ENCODE assay signal across 22 cellular contexts in genomic region chr5:159792180-159792579, GRCh38.
DNase-seq lines count a peak whose midpoint lies in the region; ATAC-seq, FAIRE-seq and TF ChIP-seq lines count a peak whose summit lies in the region.
"Had no signal": no experiment of that assay in that cellular context is flagged by ENCODE, and none has a peak within 500 bp of the region (broad histone marks: within the 10 kb centered on the region; RNA-seq: fewer than 3 reads in every experiment).

No MANE protein-coding gene starts in this region.

- H3K4me2 ChIP-seq in PC-3 (ENCODE audit: low read length): no peak overlapping the region
- H3K4me2 ChIP-seq: BLaER1 had no signal

- H3K79me2 ChIP-seq in PC-3 (ENCODE audit: low read length): no peaks in the 10 kb centered on the region

- H3K4me1 ChIP-seq in PC-3 (ENCODE audit: insufficient read depth, low read length): no peaks in the 10 kb centered on the region
- peaks cover 0 to 17% (median 10%) of the 10 kb centered on the region in 4 donors for H3K4me1 ChIP-seq in esophagus muscularis mucosa
- H3K4me1 ChIP-seq: BLaER1, HAP-1 had no signal

- BruUV-seq in PC-3 (replicated peaks; lab: Mats Ljungman, UMichigan): no TSS peak

- TF ChIP-seq EP300 in esophagus muscularis mucosa (IDR thresholded peaks at IDR 0.05): no peak

- intact Hi-C loops in PC-3 (cut with micrococcal nuclease): no loop called here
- intact Hi-C loops in esophagus muscularis mucosa (cut with DNase I): no loop called here

- WGBS in esophagus muscularis mucosa: 69% methylated on average over 2 of the region's 2 CpGs

- no peaks in the 10 kb centered on the region for H3K9me2 ChIP-seq in PC-3 (replicated peaks; ENCODE audit: low read length)

- no peaks in the 10 kb centered on the region for H4K20me1 ChIP-seq in PC-3 (ENCODE audit: low read length)
- H4K20me1 ChIP-seq: BLaER1 had no signal

- H3K9me3 ChIP-seq in PC-3 (ENCODE audit: low read length) (no peaks in the 10 kb centered on the region), esophagus muscularis mucosa (no peaks in the 10 kb centered on the region)
- H3K9me3 ChIP-seq: BLaER1, HAP-1 had no signal

- H3K4me3 ChIP-seq in PC-3 (ENCODE audit: low read length) (no peak overlapping the region), esophagus muscularis mucosa (no peak overlapping the region)
- H3K4me3 ChIP-seq: BLaER1, GM12878, HAP-1 had no signal

- peak; percentile 79 for ATAC-seq in PC-3
- ATAC-seq: GM12878 had no signal

- no peaks in the 10 kb centered on the region for H3K36me3 ChIP-seq in PC-3 (ENCODE audit: low read depth, low read length)
- H3K36me3 ChIP-seq in esophagus muscularis mucosa: no peaks in the 10 kb centered on the region
- H3K36me3 ChIP-seq: BLaER1, HAP-1 had no signal

- peak; percentile 71 for DNase-seq in D341Med (ENCODE audit: low spot score)
- no peak for DNase-seq in HTR-8/SVneo (ENCODE audit: insufficient read length, low spot score)
- DNase-seq in PC-3: peak; percentile 45
- DNase-seq in esophagus muscularis mucosa (ENCODE audit: extremely low spot score): peak; percentile 10
- no peak for DNase-seq in stimulated activated CD4-positive, alpha-beta T cell treated with anti-CD3 and anti-CD28 coated beads, Interleukin-4, amount 100 ng/mL, for 24 hours
- no peak for DNase-seq in C1 segment of cervical spinal cord (lab: John Stamatoyannopoulos, UW)
- no peak for DNase-seq in NCI-H1694 (lab: John Stamatoyannopoulos, UW)
- no peak for DNase-seq in activated CD4-positive, alpha-beta T cell treated with anti-CD3 and anti-CD28 coated beads for 48 hours
- DNase-seq: CD4-positive, alpha-beta T cell; CD8-positive, alpha-beta memory T cell; DMS153; DMS79; EL; GDM1; GOT3; HFFc6 had no signal

- POLR2A ChIA-PET in PC-3 (lab: Charles Lee; ENCODE audit: unreplicated experiment): no interaction called here

- H3K27me3 ChIP-seq in PC-3 (ENCODE audit: low read length) (no peaks in the 10 kb centered on the region), esophagus muscularis mucosa (no peaks in the 10 kb centered on the region)
- H3K27me3 ChIP-seq: BLaER1 had no signal

- TF ChIP-seq POLR2A in esophagus muscularis mucosa (IDR thresholded peaks at IDR 0.05; ENCODE audit: low read depth): no peak

- peak; percentile 48 for FAIRE-seq in HTR-8/SVneo (lab: Jason Lieb, UNC)
- FAIRE-seq: A204.1, GM12878, H54 had no signal

- H2AFZ ChIP-seq in PC-3 (ENCODE audit: low read length): no peak overlapping the region

- TF ChIP-seq CTCF in PC-3 (conservative IDR thresholded peaks at IDR 0.05; ENCODE audit: low read depth, low read length) (no peak), esophagus muscularis mucosa (IDR thresholded peaks at IDR 0.05) (no peak)

- H3F3A ChIP-seq in PC-3 (ENCODE audit: low read length, unreplicated experiment): no peaks in the 10 kb centered on the region

- CTCF ChIA-PET in PC-3 (lab: Charles Lee): interaction anchor here (0.5 kb wide), 1 partner anchor 12 kb away, joined by 4 read pairs; no protein-coding TSS in a partner anchor

- no peak overlapping the region for H3K27ac ChIP-seq in PC-3 (ENCODE audit: low read length)
- no peak overlapping the region for H3K27ac ChIP-seq in esophagus muscularis mucosa (replicated peaks in 1 of 4)
- H3K27ac ChIP-seq: 22Rv1, BLaER1 had no signal

- H3K9ac ChIP-seq in PC-3 (ENCODE audit: low read length): no peak overlapping the region
- H3K9ac ChIP-seq: BLaER1 had no signal

Comparison
In these comparisons a context has a peak if more than half of its experiments do, and no peak if none do; other contexts are left out.
1. DNase-seq: peak in D341Med (single experiment), PC-3 (single experiment) and esophagus muscularis mucosa (single experiment); none in HTR-8/SVneo (single experiment), stimulated activated CD4-positive, alpha-beta T cell treated with anti-CD3 and anti-CD28 coated beads, Interleukin-4, amount 100 ng/mL, for 24 hours (single experiment), C1 segment of cervical spinal cord (0 of 14), NCI-H1694 (single experiment) and activated CD4-positive, alpha-beta T cell treated with anti-CD3 and anti-CD28 coated beads for 48 hours (single experiment).